In genomic region chr18:77087391-77088141, GRCh38 we compare ENCODE assay signal across 11 cellular contexts. TPM values are rescaled to one million over a fixed set of nuclear protein-coding genes. Genes with fewer than 3 reads are reported as not detected.
DNase-seq lines count a peak whose midpoint lies in the region; ATAC-seq and TF ChIP-seq lines count a peak whose summit lies in the region.
"Had no signal": no experiment of that assay in that cellular context is flagged by ENCODE, and none has a peak within 500 bp of the region (broad histone marks: within the 10 kb centered on the region; RNA-seq: fewer than 3 reads in every experiment).

No MANE protein-coding gene starts in this region.

- peak overlapping the region; percentile 16 for H4K12ac ChIP-seq in trophoblast cell (ENCODE audit: low read depth, low read length)

- peak overlapping the region; percentile 57 for H4K8ac ChIP-seq in trophoblast cell (ENCODE audit: low read depth, low read length)

- peak overlapping the region; percentile 70 for H3K4me2 ChIP-seq in trophoblast cell (ENCODE audit: low read length)

- H3K14ac ChIP-seq in trophoblast cell (ENCODE audit: low read length) = peak overlapping the region; percentile 89

- no peaks in the 10 kb centered on the region for H3K9me3 Mint-ChIP-seq in chondrocyte (ENCODE audit: low read depth)
- no peaks in the 10 kb centered on the region for H3K9me3 Mint-ChIP-seq in naive thymus-derived CD4-positive, alpha-beta T cell
- H3K9me3 Mint-ChIP-seq: activated T-helper 17 cell treated with anti-CD3 and anti-CD28 coated beads, Interleukin-2, amount 50 U/mL, for 72 hours had no signal

- H3K36me3 Mint-ChIP-seq in chondrocyte (ENCODE audit: low read depth) = no peaks in the 10 kb centered on the region
- H3K36me3 Mint-ChIP-seq in naive thymus-derived CD4-positive, alpha-beta T cell = peaks cover 0 to 49% (median 33%) of the 10 kb centered on the region in 5 donors

- peaks cover 60% of the 10 kb centered on the region for H3K4me1 Mint-ChIP-seq in chondrocyte (ENCODE audit: low read depth)
- peaks cover 54 to 84% (median 81%) of the 10 kb centered on the region in 7 donors for H3K4me1 Mint-ChIP-seq in naive thymus-derived CD4-positive, alpha-beta T cell

- TF ChIP-seq CTCF in AG10803 (conservative IDR thresholded peaks at IDR 0.05; ENCODE audit: low read length) (no peak; the same call in 1 of the 2 replicates), chondrocyte (IDR thresholded peaks at IDR 0.05) (peak; percentile 38)

- no peaks in the 10 kb centered on the region for H3K79me2 ChIP-seq in trophoblast cell (ENCODE audit: control insufficient read depth, insufficient read depth, low read length, poor library complexity)

- H2BK12ac ChIP-seq in trophoblast cell (ENCODE audit: low read length) = peak overlapping the region; percentile 96

- peak overlapping the region; percentile 94 for H4K91ac ChIP-seq in trophoblast cell (ENCODE audit: low read depth, low read length)

- peak overlapping the region; percentile 50 for H3K4me3 ChIP-seq in AG10803 (ENCODE audit: low read length)
- peak overlapping the region; percentile 51 for H3K4me3 ChIP-seq in iPS-18c (ENCODE audit: insufficient read depth, low read depth, low read length)
- no peak overlapping the region for H3K4me3 ChIP-seq in trophoblast cell (ENCODE audit: low read depth, low read length)
- no peak overlapping the region for H3K4me3 ChIP-seq in naive thymus-derived CD4-positive, alpha-beta T cell (ENCODE audit: low read length)
- H3K4me3 ChIP-seq: SJSA1 had no signal

- peaks cover 35 to 43% of the 10 kb centered on the region in 2 experiments for H3K4me1 ChIP-seq in trophoblast cell (ENCODE audit: control insufficient read depth in 1 of 2, insufficient read depth in 2 of 2, low read length in 2 of 2)
- peaks cover 25 to 33% of the 10 kb centered on the region in 2 donors for H3K4me1 ChIP-seq in naive thymus-derived CD4-positive, alpha-beta T cell (ENCODE audit: control insufficient read depth in 2 of 2, insufficient read depth in 2 of 2, low read length in 2 of 2)

- H3K27ac Mint-ChIP-seq in chondrocyte (ENCODE audit: unreplicated experiment) = peak overlapping the region; percentile 80
- H3K27ac Mint-ChIP-seq in naive thymus-derived CD4-positive, alpha-beta T cell = peak overlapping the region in 1 of 9 donors; percentile 34

- POLR2A ChIA-PET in naive thymus-derived CD4-positive, alpha-beta T cell (lab: Charles Lee) = interaction anchor here (1.5 kb wide), 1 partner anchor 15 kb away, joined by 4 read pairs; no protein-coding TSS in a partner anchor

- ATAC-seq in naive thymus-derived CD4-positive, alpha-beta T cell = no peak
- ATAC-seq: activated T-helper 17 cell treated with anti-CD3 and anti-CD28 coated beads, Interleukin-2, amount 50 U/mL, for 72 hours had no signal

- H3K4me3 Mint-ChIP-seq in chondrocyte (ENCODE audit: unreplicated experiment) = peak overlapping the region; percentile 76
- H3K4me3 Mint-ChIP-seq in naive thymus-derived CD4-positive, alpha-beta T cell = no peak overlapping the region
- H3K4me3 Mint-ChIP-seq: activated T-helper 17 cell treated with anti-CD3 and anti-CD28 coated beads, Interleukin-2, amount 50 U/mL, for 72 hours; CD14-positive monocyte had no signal

- H3K9me3 ChIP-seq in iPS-18c (ENCODE audit: control insufficient read depth, insufficient read depth, low read length) = no peaks in the 10 kb centered on the region
- peaks cover 2% of the 10 kb centered on the region for H3K9me3 ChIP-seq in trophoblast cell (ENCODE audit: insufficient read depth, low read depth, low read length)
- no peaks in the 10 kb centered on the region for H3K9me3 ChIP-seq in naive thymus-derived CD4-positive, alpha-beta T cell (ENCODE audit: control insufficient read depth in 2 of 3, low read length in 3 of 3)
- H3K9me3 ChIP-seq: SJSA1 had no signal

- peak overlapping the region; percentile 66 for H3K27ac ChIP-seq in trophoblast cell (ENCODE audit: low read depth, low read length)
- H3K27ac ChIP-seq in naive thymus-derived CD4-positive, alpha-beta T cell (ENCODE audit: low read depth, low read length) = no peak overlapping the region
- H3K27ac ChIP-seq: SJSA1 had no signal

- WGBS in trophoblast cell (ENCODE audit: extremely low coverage, insufficient coverage, insufficient read length) = no CpG with 5 or more reads among the region's 55 CpGs

- peak overlapping the region; percentile 47 for H2BK5ac ChIP-seq in trophoblast cell (ENCODE audit: low read depth, low read length, poor library complexity)

- no peak overlapping the region for H2AFZ ChIP-seq in trophoblast cell (ENCODE audit: insufficient read depth, low read length, poor library complexity)

- CTCF ChIA-PET in naive thymus-derived CD4-positive, alpha-beta T cell (lab: Charles Lee) = no interaction called here

- no peak overlapping the region for H3K9ac ChIP-seq in trophoblast cell (ENCODE audit: low read length)

- H3K23ac ChIP-seq in trophoblast cell (ENCODE audit: low read length) = no peak overlapping the region

- no peaks in the 10 kb centered on the region for H3K27me3 ChIP-seq in trophoblast cell (ENCODE audit: insufficient read depth, low read length)
- H3K27me3 ChIP-seq in naive thymus-derived CD4-positive, alpha-beta T cell (ENCODE audit: control insufficient read depth in 2 of 2, insufficient read depth in 2 of 2, low read length in 2 of 2) = no peaks in the 10 kb centered on the region
- H3K27me3 ChIP-seq: SJSA1 had no signal

- DNase-seq in AG10803 (ENCODE audit: low read depth) (peak; percentile 62), chondrocyte (ENCODE audit: low spot score) (no peak), trophoblast cell (peak in 1 of 2 donors; percentile 40), NOMO-1 (lab: John Stamatoyannopoulos, UW; ENCODE audit: unreplicated experiment in 2 of 2) (no peak), activated T-cell treated with anti-CD3 and anti-CD28 coated beads for 4 hours (no peak), NCI-H2107 (lab: John Stamatoyannopoulos, UW) (no peak)
- no peak for DNase-seq in naive thymus-derived CD4-positive, alpha-beta T cell

- H3K18ac ChIP-seq in trophoblast cell (ENCODE audit: low read length) = peak overlapping the region; percentile 74

- peaks cover 21% of the 10 kb centered on the region for H3K79me1 ChIP-seq in trophoblast cell (ENCODE audit: low read length)

- H3K36me3 ChIP-seq in trophoblast cell (ENCODE audit: control insufficient read depth in 1 of 2, insufficient read depth in 2 of 2, low read length in 2 of 2) = peaks cover 0 to under 1% of the 10 kb centered on the region in 2 experiments
- H3K36me3 ChIP-seq in naive thymus-derived CD4-positive, alpha-beta T cell (ENCODE audit: control insufficient read depth in 2 of 3, insufficient read depth in 3 of 3, low read length in 3 of 3) = peaks cover 2 to 22% (median 7%) of the 10 kb centered on the region in 3 experiments
- H3K36me3 ChIP-seq: SJSA1 had no signal

- H3K4ac ChIP-seq in trophoblast cell (ENCODE audit: low read depth, low read length) = peak overlapping the region; percentile 80

- H3K27me3 Mint-ChIP-seq in chondrocyte (ENCODE audit: low read depth) = no peaks in the 10 kb centered on the region
- H3K27me3 Mint-ChIP-seq in naive thymus-derived CD4-positive, alpha-beta T cell = no peaks in the 10 kb centered on the region
- H3K27me3 Mint-ChIP-seq: activated T-helper 17 cell treated with anti-CD3 and anti-CD28 coated beads, Interleukin-2, amount 50 U/mL, for 72 hours had no signal

- H2BK120ac ChIP-seq in trophoblast cell (ENCODE audit: insufficient read depth, low read length, poor library complexity) = peak overlapping the region; percentile 94

- intact Hi-C loops in naive thymus-derived CD4-positive, alpha-beta T cell (cut with micrococcal nuclease) = loop anchor here in 1 of 2 donors (2.0 kb wide), 1 partner anchor 13 kb away; no protein-coding TSS in a partner anchor

- H2AK5ac ChIP-seq in trophoblast cell (ENCODE audit: low read length) = peak overlapping the region; percentile 88

RNA-seq across cellular contexts. Expression of gene MBP, which starts 45.0 kb away (rescaled TPM):
- 8.3 to 15.9 TPM (median 14.0 TPM) in 3 replicates for total RNA-seq in chondrocyte
- polyA plus RNA-seq in trophoblast cell (2013) = 8.4 and 9.2 TPM in 2 replicates
- total RNA-seq in naive thymus-derived CD4-positive, alpha-beta T cell = 100 to 1,000 TPM in 3 of 5 experiments, 10 to 100 TPM in 2; 88.3 to 152 (median 116) TPM
- 100 to 1,000 TPM in 1 of 2 donors, 10 to 100 TPM in 1; 96.4 to 107 TPM for polyA plus RNA-seq in naive thymus-derived CD4-positive, alpha-beta T cell
- total RNA-seq: SJSA1 had no signal

Comparison
In these comparisons a context has a peak if more than half of its experiments do, and no peak if none do; other contexts are left out.
1. H3K4me3 ChIP-seq: peak in AG10803 (single experiment) and iPS-18c (single experiment); none in trophoblast cell (single experiment) and naive thymus-derived CD4-positive, alpha-beta T cell (single experiment).